9 cellular contexts compared by ENCODE assay signal in genomic region chr15:34780725-34781124, GRCh38. TPM values are rescaled to one million over a fixed set of nuclear protein-coding genes. Genes with fewer than 3 reads are reported as not detected.
"Had no signal": no experiment of that assay in that cellular context is flagged by ENCODE, and none has a peak within 500 bp of the region (broad histone marks: within the 10 kb centered on the region; RNA-seq: fewer than 3 reads in every experiment).

No MANE protein-coding gene starts in this region.

- FAIRE-seq: HepG2, HTR-8/SVneo, K562 had no signal

- H3K4me2 ChIP-seq: KMS-11 had no signal

- DNase-seq: IMR-90, KBM-7, KG1 had no signal

- H3K27ac ChIP-seq: HL-60, KMS-11 had no signal

- H3K4me3 ChIP-seq: K562 had no signal

- ATAC-seq: HepG2, K562 had no signal

RNA-seq across cellular contexts. Expression of gene ACTC1, which starts 14.6 kb away (rescaled TPM):
- polyA plus RNA-seq: HepG2, IgD-negative memory B cell had no signal

RNA-seq across cellular contexts. Expression of gene GJD2, which starts 25.9 kb away (rescaled TPM):
- polyA plus RNA-seq: HepG2, IgD-negative memory B cell, IMR-90, K562 had no signal
